Comparison of ENCODE assay signal across 8 cellular contexts in the genomic region with DNA sequence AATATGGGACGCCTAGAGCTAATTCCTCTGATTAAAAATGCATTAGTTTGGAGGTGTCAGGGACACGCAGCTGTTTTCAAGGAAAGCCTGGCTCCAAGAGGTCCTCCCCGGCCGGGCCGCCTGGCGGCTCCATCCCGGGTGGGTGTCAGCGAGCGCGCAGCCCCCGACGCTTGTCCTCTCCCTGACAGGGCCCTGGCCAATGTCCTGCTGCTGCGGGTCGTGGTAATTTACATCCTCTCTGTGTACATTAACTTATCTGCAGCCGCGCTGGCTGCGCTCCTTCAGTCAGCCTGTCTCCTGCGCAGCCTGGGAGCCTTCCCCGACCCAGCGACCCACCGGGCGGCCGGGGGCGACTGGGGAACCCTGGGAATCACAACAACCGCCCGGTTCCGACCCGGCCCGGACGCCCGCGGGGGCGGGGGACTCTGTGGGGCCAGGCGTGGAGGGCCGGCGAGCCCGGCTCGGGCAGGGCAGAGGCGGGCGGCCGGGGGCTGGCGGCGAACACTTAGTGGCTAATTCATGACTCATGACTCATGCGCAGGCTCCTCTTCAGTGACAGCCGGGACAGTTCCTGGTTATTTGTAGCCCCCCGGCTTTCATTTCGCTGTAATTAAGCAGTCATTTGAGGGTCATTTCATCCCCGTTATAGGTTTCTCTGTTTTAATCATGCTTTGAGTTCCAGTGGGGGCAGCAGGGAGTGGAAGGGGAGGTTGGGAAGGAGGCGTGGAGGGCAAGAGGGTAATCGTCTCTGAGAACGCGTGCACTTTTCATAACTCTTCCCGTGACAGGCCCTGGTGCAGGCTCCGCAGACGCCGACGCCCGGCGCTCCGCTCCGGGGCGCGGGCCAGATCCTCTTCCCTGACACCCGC.
DNase-seq lines count a peak whose midpoint lies in the region; ATAC-seq, FAIRE-seq and TF ChIP-seq lines count a peak whose summit lies in the region.

No MANE protein-coding gene starts in this region.

- no peak for TF ChIP-seq CTCF in GM10266 (IDR thresholded peaks at IDR 0.05; ENCODE audit: control insufficient read depth, insufficient read depth, low read depth, missing control alignments)
- TF ChIP-seq CTCF in breast epithelium (IDR thresholded peaks at IDR 0.05), result peak in 2 of 3 donors; percentile 22 to 38
- TF ChIP-seq CTCF in kidney (IDR thresholded peaks at IDR 0.05; ENCODE audit: borderline replicate concordance, extremely low read depth, insufficient read depth), result no peak
- TF ChIP-seq CTCF in OCI-LY7 (conservative IDR thresholded peaks at IDR 0.05; ENCODE audit: low read length), result no peak

- BruUV-seq in OCI-LY7 (replicated peaks; lab: Mats Ljungman, UMichigan), result no TSS peak

- no peaks in the 10 kb centered on the region for H3K36me3 ChIP-seq in breast epithelium
- H3K36me3 ChIP-seq in kidney (ENCODE audit: control insufficient read depth in 1 of 2, insufficient read depth in 2 of 2, low read length in 2 of 2), result no peaks in the 10 kb centered on the region
- no peaks in the 10 kb centered on the region for H3K36me3 ChIP-seq in OCI-LY7 (ENCODE audit: insufficient read depth, low read length)
- no peaks in the 10 kb centered on the region for H3K36me3 ChIP-seq in Karpas-422 (ENCODE audit: insufficient read depth, low read length)

- intact Hi-C loops in breast epithelium (cut with DNase I; ENCODE audit: low total_unique reads), result loop anchor here (10.0 kb wide), 2 partner anchors 385 kb away; no protein-coding TSS in a partner anchor
- intact Hi-C loops in kidney (cut with DNase I), result loop anchor here (10.0 kb wide), 1 partner anchor 395 kb away; the partner anchor contains the start of gene GATA6
- intact Hi-C loops in OCI-LY7 (cut with micrococcal nuclease; ENCODE audit: unreplicated experiment), result no loop called here

- H3K4me3 ChIP-seq in breast epithelium, result peak overlapping the region; percentile 50 to 81 (median 50)
- H3K4me3 ChIP-seq in kidney (ENCODE audit: low read length in 2 of 2), result peak overlapping the region; percentile 32 to 57
- no peak overlapping the region for H3K4me3 ChIP-seq in OCI-LY7 (ENCODE audit: low read depth, low read length, poor library complexity, severe bottlenecking)
- H3K4me3 ChIP-seq in Karpas-422 (ENCODE audit: low read length), result no peak overlapping the region

- ATAC-seq in HG03280 (IDR thresholded peaks at IDR 0.05; ENCODE audit: unreplicated experiment), result no peak

- DNase-seq in GM10266 (ENCODE audit: extremely low spot score) (peak; percentile 35), NCI-H82 (lab: John Stamatoyannopoulos, UW) (peak; percentile 79), breast epithelium (ENCODE audit: low spot score in 2 of 2) (peak in 1 of 2 donors; percentile 55), kidney (peak; percentile 89), OCI-LY7 (ENCODE audit: low spot score) (no peak), Karpas-422 (no peak)
- DNase-seq in stimulated activated CD8-positive, alpha-beta memory T cell treated with anti-CD3 and anti-CD28 coated beads, Interleukin-4, amount 100 ng/mL, for 24 hours (ENCODE audit: low read depth), result peak; percentile 10

- H3K4me1 ChIP-seq in breast epithelium, result peaks cover 0 to 5% of the 10 kb centered on the region in 2 donors
- H3K4me1 ChIP-seq in kidney (ENCODE audit: control insufficient read depth in 1 of 2, insufficient read depth in 1 of 2, low read depth in 1 of 2, low read length in 2 of 2), result no peaks in the 10 kb centered on the region
- no peaks in the 10 kb centered on the region for H3K4me1 ChIP-seq in OCI-LY7 (ENCODE audit: insufficient read depth, low read length, poor library complexity, severe bottlenecking)
- H3K4me1 ChIP-seq in Karpas-422 (ENCODE audit: low read length), result no peaks in the 10 kb centered on the region

- no peaks in the 10 kb centered on the region for H3K27me3 ChIP-seq in breast epithelium
- no peaks in the 10 kb centered on the region for H3K27me3 ChIP-seq in Karpas-422 (ENCODE audit: low read length)

- peak overlapping the region; percentile 58 to 76 for H3K27ac ChIP-seq in breast epithelium
- peak overlapping the region; percentile 56 to 67 for H3K27ac ChIP-seq in kidney (ENCODE audit: low read depth in 2 of 2, low read length in 2 of 2)
- no peak overlapping the region for H3K27ac ChIP-seq in OCI-LY7 (ENCODE audit: low read depth, low read length, poor library complexity, severe bottlenecking)
- no peak overlapping the region for H3K27ac ChIP-seq in Karpas-422 (ENCODE audit: low read length)

- H2AFZ ChIP-seq in OCI-LY7 (ENCODE audit: low read length), result no peak overlapping the region
- H2AFZ ChIP-seq in Karpas-422 (ENCODE audit: low read length), result no peak overlapping the region

- H3K4me2 ChIP-seq in OCI-LY7 (ENCODE audit: low read length) (no peak overlapping the region), Karpas-422 (ENCODE audit: low read depth, low read length, poor library complexity, severe bottlenecking) (no peak overlapping the region)

- CTCF ChIA-PET in OCI-LY7 (lab: Charles Lee; ENCODE audit: unreplicated experiment), result no interaction called here

- no peaks in the 10 kb centered on the region for H4K20me1 ChIP-seq in OCI-LY7 (ENCODE audit: insufficient read depth, low read length)
- H4K20me1 ChIP-seq in Karpas-422 (ENCODE audit: insufficient read depth, low read depth, low read length), result no peaks in the 10 kb centered on the region

- POLR2A ChIA-PET in OCI-LY7 (lab: Charles Lee), result no interaction called here

- H3K9ac ChIP-seq in kidney (ENCODE audit: low read length in 2 of 2) (peak overlapping the region in 1 of 2 donors; percentile 37), Karpas-422 (ENCODE audit: low read length) (no peak overlapping the region)

- H3K9me3 ChIP-seq in breast epithelium (no peaks in the 10 kb centered on the region), kidney (ENCODE audit: control insufficient read depth in 1 of 2, low read length in 2 of 2) (no peaks in the 10 kb centered on the region), OCI-LY7 (ENCODE audit: low read length) (no peaks in the 10 kb centered on the region), Karpas-422 (ENCODE audit: low read length) (no peaks in the 10 kb centered on the region)

- no peak for TF ChIP-seq POLR2A in breast epithelium (IDR thresholded peaks at IDR 0.05)

- H3K79me2 ChIP-seq in OCI-LY7 (ENCODE audit: insufficient read depth, low read depth, low read length) (no peaks in the 10 kb centered on the region), Karpas-422 (ENCODE audit: low read length) (no peaks in the 10 kb centered on the region)

- H3K9me2 ChIP-seq in OCI-LY7 (ENCODE audit: insufficient read depth, low read length), result no peaks in the 10 kb centered on the region
- H3K9me2 ChIP-seq in Karpas-422 (replicated peaks; ENCODE audit: insufficient read depth, low read length), result no peaks in the 10 kb centered on the region

- FAIRE-seq in kidney (lab: Jason Lieb, UNC), result no peak

Comparison
In these comparisons a context has a peak if more than half of its experiments do, and no peak if none do; other contexts are left out.
1. DNase-seq: peak in GM10266 (single experiment), NCI-H82 (single experiment), kidney (single experiment) and stimulated activated CD8-positive, alpha-beta memory T cell treated with anti-CD3 and anti-CD28 coated beads, Interleukin-4, amount 100 ng/mL, for 24 hours (single experiment); none in OCI-LY7 (single experiment) and Karpas-422 (single experiment).
2. CTCF ChIP-seq: peak in breast epithelium (2 of 3); none in GM10266 (single experiment), kidney (single experiment) and OCI-LY7 (single experiment).
3. H3K27ac ChIP-seq: peak in breast epithelium (2 of 2) and kidney (2 of 2); none in OCI-LY7 (single experiment) and Karpas-422 (single experiment).
4. H3K4me3 ChIP-seq: peak in breast epithelium (3 of 3) and kidney (2 of 2); none in OCI-LY7 (single experiment) and Karpas-422 (single experiment).